In the genomic region with DNA sequence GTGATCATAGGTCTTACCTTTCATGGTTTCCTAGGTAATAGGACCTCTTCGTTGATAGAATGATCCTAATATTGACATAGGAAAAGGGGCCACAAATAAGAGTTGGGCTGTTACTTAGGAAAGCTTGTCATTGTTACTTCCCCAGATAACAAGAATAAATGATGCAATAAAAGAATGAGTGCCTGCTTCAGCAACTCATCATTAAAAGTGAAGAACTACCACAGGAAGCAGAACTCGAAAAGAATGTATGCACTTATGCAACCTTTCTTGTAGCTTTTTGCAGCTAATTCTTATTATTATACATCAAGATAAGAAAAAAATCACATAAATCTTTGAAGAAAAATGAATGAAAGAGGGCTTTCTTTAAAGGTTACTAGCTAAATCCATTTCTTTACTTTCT, we compare ENCODE assay signal across 18 cellular contexts.
A peak's percentile ranks its signal among the peaks of the same experiment; 100 is the strongest.
DNase-seq lines count a peak whose midpoint lies in the region; ATAC-seq, FAIRE-seq and TF ChIP-seq lines count a peak whose summit lies in the region.
"Had no signal": no experiment of that assay in that cellular context is flagged by ENCODE, and none has a peak within 500 bp of the region (broad histone marks: within the 10 kb centered on the region; RNA-seq: fewer than 3 reads in every experiment).

No MANE protein-coding gene starts in this region.

- no peaks in the 10 kb centered on the region for H3K79me2 ChIP-seq in smooth muscle cell (ENCODE audit: low read depth)

- H3K36me3 ChIP-seq in RWPE2 (ENCODE audit: low read depth) (no peaks in the 10 kb centered on the region), suprapubic skin (no peaks in the 10 kb centered on the region), smooth muscle cell (ENCODE audit: low read depth) (no peaks in the 10 kb centered on the region)

- H3K4me3 ChIP-seq in RWPE2 (ENCODE audit: severe bottlenecking) (no peak overlapping the region), suprapubic skin (no peak overlapping the region), smooth muscle cell (no peak overlapping the region)

- DNase-seq in EL, result peak; percentile 37
- DNase-seq in RWPE2 (ENCODE audit: low spot score), result no peak
- DNase-seq in fibroblast of gingiva (ENCODE audit: low read depth), result peak; percentile 27
- DNase-seq in suprapubic skin (ENCODE audit: low spot score in 2 of 2), result no peak
- no peak for DNase-seq in smooth muscle cell (lab: John Stamatoyannopoulos, UW; ENCODE audit: unreplicated experiment)
- DNase-seq in frontal cortex (ENCODE audit: low spot score in 2 of 2), result no peak
- DNase-seq: CD8-positive, alpha-beta T cell; NCI-H1092 treated with DMSO at 0.1 percent for 48 hours; NCI-H1694; NCI-H2107; NCI-H226; NCI-H526 treated with DMSO at 0.1 percent for 48 hours; NK-92 treated with Interleukin-12 subunit alpha and Interleukin-12 subunit beta, amount 100 ng/mL, for 24 hours had no signal

- 76% methylated on average over 2 of the region's 2 CpGs for WGBS in suprapubic skin
- 88% methylated on average over 2 of the region's 2 CpGs for WGBS in smooth muscle cell (ENCODE audit: low lambda C conversion rate)

- TF ChIP-seq POLR2A in suprapubic skin (IDR thresholded peaks at IDR 0.05), result no peak

- no peak overlapping the region for H2AFZ ChIP-seq in smooth muscle cell (ENCODE audit: low read depth)

- no peaks in the 10 kb centered on the region for H3K9me3 ChIP-seq in RWPE2 (ENCODE audit: severe bottlenecking)
- H3K9me3 ChIP-seq in suprapubic skin, result no peaks in the 10 kb centered on the region
- no peaks in the 10 kb centered on the region for H3K9me3 ChIP-seq in smooth muscle cell (replicated peaks; ENCODE audit: low read depth)

- H3K4me2 ChIP-seq in smooth muscle cell, result no peak overlapping the region
- H3K4me2 ChIP-seq: KMS-11 had no signal

- TF ChIP-seq EP300 in suprapubic skin (IDR thresholded peaks at IDR 0.05), result no peak

- H3K27ac ChIP-seq in RWPE2 (ENCODE audit: poor library complexity, severe bottlenecking), result peak overlapping the region; percentile 81
- peak overlapping the region; percentile 23 for H3K27ac ChIP-seq in suprapubic skin
- no peak overlapping the region for H3K27ac ChIP-seq in smooth muscle cell (ENCODE audit: low read depth)
- H3K27ac ChIP-seq: KMS-11 had no signal

- H3K4me1 ChIP-seq in RWPE2 (ENCODE audit: insufficient read depth, poor library complexity, severe bottlenecking) (peaks cover 24% of the 10 kb centered on the region), suprapubic skin (no peaks in the 10 kb centered on the region), smooth muscle cell (ENCODE audit: low read depth) (no peaks in the 10 kb centered on the region)

- no peak for ATAC-seq in RWPE2 (ENCODE audit: low read depth)
- ATAC-seq in HG02852 (IDR thresholded peaks at IDR 0.05; ENCODE audit: unreplicated experiment), result no peak
- ATAC-seq: CD8-positive, alpha-beta T cell; HCT116; Right ventricle myocardium inferior had no signal

- TF ChIP-seq CTCF in RWPE2 (IDR thresholded peaks at IDR 0.05; ENCODE audit: poor library complexity, severe bottlenecking), result no peak
- no peak for TF ChIP-seq CTCF in suprapubic skin (IDR thresholded peaks at IDR 0.05)
- no peak for TF ChIP-seq CTCF in smooth muscle cell (IDR thresholded peaks at IDR 0.05; ENCODE audit: borderline replicate concordance, insufficient read depth, poor library complexity, severe bottlenecking)

- H4K20me1 ChIP-seq in smooth muscle cell (ENCODE audit: low read depth), result no peaks in the 10 kb centered on the region

- no peak for FAIRE-seq in frontal cortex (lab: Jason Lieb, UNC)
- FAIRE-seq: D721Med had no signal

- no peaks in the 10 kb centered on the region for H3K27me3 ChIP-seq in RWPE2 (ENCODE audit: insufficient read depth, poor library complexity, severe bottlenecking)
- H3K27me3 ChIP-seq in suprapubic skin, result no peaks in the 10 kb centered on the region
- no peaks in the 10 kb centered on the region for H3K27me3 ChIP-seq in smooth muscle cell (ENCODE audit: low read depth)

- no peaks in the 10 kb centered on the region for H3F3A ChIP-seq in smooth muscle cell (ENCODE audit: low read depth)

- H3K9ac ChIP-seq in smooth muscle cell (ENCODE audit: low read depth), result no peak overlapping the region
- H3K9ac ChIP-seq: KMS-11 had no signal

Comparison
In these comparisons a context has a peak if more than half of its experiments do, and no peak if none do; other contexts are left out.
1. DNase-seq: peak in EL (single experiment) and fibroblast of gingiva (single experiment); none in RWPE2 (single experiment), suprapubic skin (0 of 2), smooth muscle cell (single experiment) and frontal cortex (0 of 2).